8 cellular contexts compared by ENCODE assay signal in the genomic region with DNA sequence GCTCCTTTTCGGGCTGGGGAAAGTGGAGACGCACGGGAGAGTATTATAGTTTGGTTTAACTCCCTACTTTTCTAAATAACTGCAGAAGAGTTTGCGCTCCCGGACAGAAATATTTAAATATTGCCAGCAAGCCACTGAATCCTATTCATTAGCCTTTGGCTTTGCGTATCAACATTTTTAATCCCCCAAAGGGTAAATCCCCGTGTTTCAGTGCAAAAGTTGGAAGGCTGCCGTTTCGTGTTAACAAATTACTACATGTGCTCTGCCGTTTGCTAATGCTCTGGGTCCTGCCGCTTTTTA. TPM values are rescaled to one million over a fixed set of nuclear protein-coding genes. Genes with fewer than 3 reads are reported as not detected.
A peak's percentile ranks its signal among the peaks of the same experiment; 100 is the strongest.
DNase-seq lines count a peak whose midpoint lies in the region; ATAC-seq and TF ChIP-seq lines count a peak whose summit lies in the region.

No MANE protein-coding gene starts in this region.

- H3K9me3 ChIP-seq in body of pancreas, result no peaks in the 10 kb centered on the region
- H3K9me3 ChIP-seq in upper lobe of right lung, result no peaks in the 10 kb centered on the region

- H3K27ac ChIP-seq in body of pancreas, result peak overlapping the region in 3 of 4 donors; percentile 59 to 66 (median 63)
- H3K27ac ChIP-seq in mesendoderm (ENCODE audit: low read depth, low read length), result no peak overlapping the region
- H3K27ac ChIP-seq in upper lobe of right lung, result no peak overlapping the region

- H4K5ac ChIP-seq in mesendoderm (ENCODE audit: low read length), result no peak overlapping the region

- no peaks in the 10 kb centered on the region for H3K9me3 Mint-ChIP-seq in activated naive CD4-positive, alpha-beta T cell treated with anti-CD3 and anti-CD28 coated beads, Interleukin-2, amount 50 U/mL, for 24 hours

- H4K8ac ChIP-seq in mesendoderm (ENCODE audit: low read depth, low read length), result no peak overlapping the region

- no peak overlapping the region for H2BK5ac ChIP-seq in mesendoderm (ENCODE audit: low read length)

- TF ChIP-seq CTCF in body of pancreas (IDR thresholded peaks at IDR 0.05) (no peak), upper lobe of right lung (IDR thresholded peaks at IDR 0.05) (no peak)

- ATAC-seq in body of pancreas (no peak), upper lobe of right lung (no peak), GM21737 (IDR thresholded peaks at IDR 0.05; ENCODE audit: unreplicated experiment) (no peak), HG02840 (IDR thresholded peaks at IDR 0.05; ENCODE audit: low FRiP score, unreplicated experiment) (no peak)

- no peak overlapping the region for H3K23ac ChIP-seq in mesendoderm (ENCODE audit: low read length)

- no peak for TF ChIP-seq POLR2A in body of pancreas (IDR thresholded peaks at IDR 0.05)

- H3K4me2 ChIP-seq in mesendoderm (ENCODE audit: low read length), result peak overlapping the region; percentile 98

- peaks cover 28% of the 10 kb centered on the region for H3K27me3 Mint-ChIP-seq in activated naive CD4-positive, alpha-beta T cell treated with anti-CD3 and anti-CD28 coated beads, Interleukin-2, amount 50 U/mL, for 24 hours

- intact Hi-C loops in body of pancreas (cut with DNase I) (no loop called here), upper lobe of right lung (cut with DNase I) (no loop called here)

- peaks cover 29% of the 10 kb centered on the region for H3K4me1 ChIP-seq in body of pancreas
- H3K4me1 ChIP-seq in mesendoderm (ENCODE audit: control insufficient read depth, low read depth, low read length), result peaks cover 3% of the 10 kb centered on the region
- H3K4me1 ChIP-seq in upper lobe of right lung, result peaks cover 22% of the 10 kb centered on the region

- no peak overlapping the region for H2BK15ac ChIP-seq in mesendoderm (replicated peaks; ENCODE audit: low read depth)

- H2AK5ac ChIP-seq in mesendoderm (ENCODE audit: low read length), result no peak overlapping the region

- H3K27me3 ChIP-seq in body of pancreas (no peaks in the 10 kb centered on the region), mesendoderm (ENCODE audit: insufficient read depth, low read length, poor library complexity) (peaks cover 25% of the 10 kb centered on the region), upper lobe of right lung (peaks cover 50% of the 10 kb centered on the region)

- H3K4me3 ChIP-seq in body of pancreas, result peak overlapping the region; percentile 4 to 63
- peak overlapping the region; percentile 77 for H3K4me3 ChIP-seq in mesendoderm (ENCODE audit: low read length)
- H3K4me3 ChIP-seq in upper lobe of right lung, result peak overlapping the region; percentile 90

- no peak overlapping the region for H2BK120ac ChIP-seq in mesendoderm (ENCODE audit: low read depth, low read length)

- H3K36me3 Mint-ChIP-seq in activated naive CD4-positive, alpha-beta T cell treated with anti-CD3 and anti-CD28 coated beads, Interleukin-2, amount 50 U/mL, for 24 hours, result no peaks in the 10 kb centered on the region

- no peak overlapping the region for H3K4ac ChIP-seq in mesendoderm (ENCODE audit: low read depth, low read length)

- peaks cover 29% of the 10 kb centered on the region for H3K4me1 Mint-ChIP-seq in activated naive CD4-positive, alpha-beta T cell treated with anti-CD3 and anti-CD28 coated beads, Interleukin-2, amount 50 U/mL, for 24 hours

- H3K27ac Mint-ChIP-seq in activated naive CD4-positive, alpha-beta T cell treated with anti-CD3 and anti-CD28 coated beads, Interleukin-2, amount 50 U/mL, for 24 hours, result peak overlapping the region; percentile 84

- H3K18ac ChIP-seq in mesendoderm (ENCODE audit: low read length), result no peak overlapping the region

- H3K56ac ChIP-seq in mesendoderm (ENCODE audit: low read length), result peak overlapping the region; percentile 26

- DNase-seq in activated naive CD4-positive, alpha-beta T cell treated with Interleukin-2 at 50 U/mL for 16 hours, result no peak
- no peak for DNase-seq in body of pancreas
- no peak for DNase-seq in mesendoderm
- no peak for DNase-seq in upper lobe of right lung
- DNase-seq in activated CD4-positive, CD25-positive, alpha-beta regulatory T cell (lab: John Stamatoyannopoulos, UW), result no peak

- WGBS in body of pancreas, 2 donors, result 0 to 1% methylated on average over 11 of the region's 11 CpGs
- WGBS in mesendoderm (ENCODE audit: extremely low coverage, insufficient coverage, low lambda C conversion rate), result no CpG with 5 or more reads among the region's 11 CpGs

- H3K9ac ChIP-seq in mesendoderm (ENCODE audit: low read length), result peak overlapping the region; percentile 48

- H3K79me1 ChIP-seq in mesendoderm (ENCODE audit: low read length), result no peaks in the 10 kb centered on the region

- H3K36me3 ChIP-seq in body of pancreas (replicated peaks in 1 of 2; ENCODE audit: insufficient read depth in 1 of 2, low read depth in 2 of 2) (no peaks in the 10 kb centered on the region), mesendoderm (ENCODE audit: control insufficient read depth, insufficient read depth, low read length) (no peaks in the 10 kb centered on the region), upper lobe of right lung (no peaks in the 10 kb centered on the region)

- H3K79me2 ChIP-seq in mesendoderm (ENCODE audit: control insufficient read depth, insufficient read depth, low read length), result no peaks in the 10 kb centered on the region

- peak overlapping the region; percentile 93 for H3K4me3 Mint-ChIP-seq in activated naive CD4-positive, alpha-beta T cell treated with anti-CD3 and anti-CD28 coated beads, Interleukin-2, amount 50 U/mL, for 24 hours

RNA-seq across cellular contexts. Expression of gene DPF3, which starts 0.4 kb away (rescaled TPM):
- total RNA-seq in body of pancreas (1 to 10 TPM in 1 of 2 donors, under 1 TPM in 1; 0.78 to 4.0 TPM), upper lobe of right lung (0.90 TPM)
- 0.15 TPM for polyA plus RNA-seq in mesendoderm (2013, experiment 1 of 2)
- 0.10 TPM for polyA plus RNA-seq in mesendoderm (2013, experiment 2 of 2)

RNA-seq across cellular contexts. Expression of gene DCAF4, which starts 32.0 kb away (rescaled TPM):
- total RNA-seq in body of pancreas, result 10 to 100 TPM; 10.4 to 39.2 TPM
- polyA plus RNA-seq in mesendoderm (2013, experiment 1 of 2), result 32.2 TPM
- polyA plus RNA-seq in mesendoderm (2013, experiment 2 of 2), result 31.6 TPM
- total RNA-seq in upper lobe of right lung, result 21.1 TPM

Comparison
In these comparisons a context has a peak if more than half of its experiments do, and no peak if none do; other contexts are left out.
1. H3K27ac ChIP-seq: peak in body of pancreas (3 of 4); none in mesendoderm (single experiment) and upper lobe of right lung (single experiment).
2. H3K4me3 ChIP-seq: peak in every context shown above with its lines; median percentile 90 in upper lobe of right lung; 77 in mesendoderm; 34 in body of pancreas.